In genomic region chr14:96037891-96038557, GRCh38 we compare ENCODE assay signal across 9 cellular contexts. TPM values are rescaled to one million over a fixed set of nuclear protein-coding genes. Genes with fewer than 3 reads are reported as not detected.
DNase-seq lines count a peak whose midpoint lies in the region; ATAC-seq and TF ChIP-seq lines count a peak whose summit lies in the region.
"Had no signal": no experiment of that assay in that cellular context is flagged by ENCODE, and none has a peak within 500 bp of the region (broad histone marks: within the 10 kb centered on the region; RNA-seq: fewer than 3 reads in every experiment).

No MANE protein-coding gene starts in this region.

- DNase-seq in AG08395 (ENCODE audit: low spot score): peak; percentile 75
- DNase-seq in HCEC 1CT: peak; percentile 29
- peak; percentile 43 to 78 for DNase-seq in cardiac fibroblast (ENCODE audit: low read depth in 2 of 2)
- DNase-seq in mesenchymal stem cell: peak; percentile 2
- DNase-seq in stimulated activated CD4-positive, alpha-beta T cell treated with anti-CD3 and anti-CD28 coated beads, Interleukin-4, amount 100 ng/mL, for 24 hours: no peak
- no peak for DNase-seq in stimulated activated CD4-positive, alpha-beta T cell treated with anti-CD3 and anti-CD28 coated beads, Interleukin-4, amount 100 ng/mL, for 1 hour
- no peak for DNase-seq in AML-193 (lab: John Stamatoyannopoulos, UW)
- DNase-seq: activated CD8-positive, alpha-beta memory T cell treated with anti-CD3 and anti-CD28 coated beads, Interleukin-2, amount 50 U/mL, for 4 hours had no signal

- no peak overlapping the region for H2AK5ac ChIP-seq in mesenchymal stem cell (ENCODE audit: low read length, severe bottlenecking)

- no peak overlapping the region for H4K8ac ChIP-seq in mesenchymal stem cell (ENCODE audit: low read length)

- H2AFZ ChIP-seq in mesenchymal stem cell (ENCODE audit: low read depth, low read length): no peak overlapping the region

- no peak overlapping the region for H2BK15ac ChIP-seq in mesenchymal stem cell (ENCODE audit: low read depth, poor library complexity, severe bottlenecking)

- no peak overlapping the region for H3K9ac ChIP-seq in mesenchymal stem cell (ENCODE audit: low read length)

- no peak overlapping the region for H3K23ac ChIP-seq in mesenchymal stem cell (ENCODE audit: low read length in 2 of 2)

- H3K4me3 ChIP-seq in cardiac fibroblast (replicated peaks in 1 of 2; ENCODE audit: low read depth in 2 of 2, low read length in 2 of 2): no peak overlapping the region
- H3K4me3 ChIP-seq in mesenchymal stem cell (ENCODE audit: insufficient read depth in 1 of 2, low read depth in 1 of 2, low read length in 2 of 2): peak overlapping the region; percentile 26 to 79

- H3K79me1 ChIP-seq in mesenchymal stem cell (replicated peaks; ENCODE audit: low read length, poor library complexity, severe bottlenecking): peaks cover 17% of the 10 kb centered on the region

- no peak overlapping the region for H4K91ac ChIP-seq in mesenchymal stem cell (ENCODE audit: low read length)

- H3K9me3 ChIP-seq in mesenchymal stem cell (ENCODE audit: control insufficient read depth, low read length): no peaks in the 10 kb centered on the region

- H2BK5ac ChIP-seq in mesenchymal stem cell (ENCODE audit: low read depth, low read length, poor library complexity, severe bottlenecking): no peak overlapping the region

- H3K4ac ChIP-seq in mesenchymal stem cell (ENCODE audit: low read depth in 1 of 2, low read length in 2 of 2): no peak overlapping the region

- H3K27ac ChIP-seq in mesenchymal stem cell (ENCODE audit: low read length, poor library complexity, severe bottlenecking): no peak overlapping the region

- no peak for TF ChIP-seq CTCF in cardiac fibroblast (IDR thresholded peaks at IDR 0.05; ENCODE audit: low read depth, low read length)

- H3K18ac ChIP-seq in mesenchymal stem cell (ENCODE audit: low read depth in 1 of 2, low read length in 2 of 2): no peak overlapping the region

- no peak overlapping the region for H3K4me2 ChIP-seq in mesenchymal stem cell (ENCODE audit: low read length, poor library complexity, severe bottlenecking)

- peaks cover 6 to 11% of the 10 kb centered on the region in 2 experiments for H3K36me3 ChIP-seq in mesenchymal stem cell (ENCODE audit: control insufficient read depth in 1 of 2, insufficient read depth in 2 of 2, low read depth in 1 of 2, low read length in 2 of 2)

- H3K4me1 ChIP-seq in mesenchymal stem cell (ENCODE audit: control insufficient read depth, insufficient read depth, low read depth, low read length): peaks cover 24% of the 10 kb centered on the region

- WGBS in mesenchymal stem cell: 56% methylated on average over 7 of the region's 7 CpGs

- H2BK120ac ChIP-seq in mesenchymal stem cell (ENCODE audit: low read depth, low read length): no peak overlapping the region

- H2BK12ac ChIP-seq in mesenchymal stem cell (ENCODE audit: low read length in 2 of 2): no peak overlapping the region

- H3K27me3 ChIP-seq in mesenchymal stem cell (ENCODE audit: control insufficient read depth in 1 of 2, insufficient read depth in 1 of 2, low read length in 2 of 2): no peaks in the 10 kb centered on the region

- no peak for ATAC-seq in HG03108 (IDR thresholded peaks at IDR 0.05; ENCODE audit: unreplicated experiment)

- no peak overlapping the region for H3K14ac ChIP-seq in mesenchymal stem cell (ENCODE audit: low read length in 2 of 2)

RNA-seq across cellular contexts. Expression of gene C14orf132, which starts 1.1 kb away (rescaled TPM):
- 17.0 TPM for polyA plus RNA-seq in mesenchymal stem cell (2013, experiment 1 of 2)
- 18.2 TPM for polyA plus RNA-seq in mesenchymal stem cell (2013, experiment 2 of 2)

Comparison
In these comparisons a context has a peak if more than half of its experiments do, and no peak if none do; other contexts are left out.
1. DNase-seq: peak in AG08395 (single experiment), HCEC 1CT (single experiment), cardiac fibroblast (2 of 2) and mesenchymal stem cell (single experiment); none in stimulated activated CD4-positive, alpha-beta T cell treated with anti-CD3 and anti-CD28 coated beads, Interleukin-4, amount 100 ng/mL, for 24 hours (single experiment), stimulated activated CD4-positive, alpha-beta T cell treated with anti-CD3 and anti-CD28 coated beads, Interleukin-4, amount 100 ng/mL, for 1 hour (single experiment) and AML-193 (0 of 2).
2. H3K4me3 ChIP-seq: peak in mesenchymal stem cell (2 of 2); none in cardiac fibroblast (0 of 2).